1 cellular context compared by ENCODE assay signal in the genomic region with DNA sequence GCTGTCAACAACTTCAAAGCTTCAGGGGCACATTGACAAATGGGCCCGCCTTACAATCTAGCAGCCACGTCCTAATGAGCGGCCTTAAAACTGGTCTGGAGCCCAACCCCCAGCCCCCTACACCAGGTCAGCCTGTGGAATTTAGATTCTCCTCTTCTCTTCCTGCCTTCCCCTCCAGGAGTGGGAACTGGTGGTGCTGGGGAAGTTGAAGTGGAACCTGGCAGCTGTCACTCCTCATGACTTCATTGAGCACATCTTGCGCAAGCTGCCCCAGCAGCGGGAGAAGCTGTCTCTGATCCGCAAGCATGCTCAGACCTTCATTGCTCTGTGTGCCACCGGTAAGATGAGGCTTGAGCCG.
TF ChIP-seq lines count a peak whose summit lies in the region.

No MANE protein-coding gene starts in this region.

TF ChIP-seq in GM12878, 131 proteins besides CTCF, POLR2A, EP300 and RAD21:
- TF ChIP-seq POLR2AphosphoS2 (IDR thresholded peaks at IDR 0.05; ENCODE audit: low read depth, low read length) (peak; percentile 67; the same call in 1 of the 2 replicates), POLR2AphosphoS5 (IDR thresholded peaks at IDR 0.05; ENCODE audit: low read length) (peak; percentile 24; the same call in 1 of the 2 replicates)
- TF ChIP-seq, protein P1, sequence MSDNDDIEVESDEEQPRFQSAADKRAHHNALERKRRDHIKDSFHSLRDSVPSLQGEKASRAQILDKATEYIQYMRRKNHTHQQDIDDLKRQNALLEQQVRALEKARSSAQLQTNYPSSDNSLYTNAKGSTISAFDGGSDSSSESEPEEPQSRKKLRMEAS (IDR thresholded peaks at IDR 0.05; ENCODE audit: low read depth, low read length), result no peak
TF ChIP-seq in GM12878: peak in this region for 2.
